8 cellular contexts compared by ENCODE assay signal in genomic region chr19:2887391-2887914, GRCh38. TPM values are rescaled to one million over a fixed set of nuclear protein-coding genes. Genes with fewer than 3 reads are reported as not detected.
DNase-seq lines count a peak whose midpoint lies in the region; ATAC-seq, FAIRE-seq and TF ChIP-seq lines count a peak whose summit lies in the region.

No MANE protein-coding gene starts in this region.

- TF ChIP-seq POLR2A in H1 (IDR thresholded peaks at IDR 0.05; ENCODE audit: control extremely low read depth in 1 of 2, low read depth in 2 of 2, low read length in 2 of 2) = no peak

- peak; percentile 37 to 49 for ATAC-seq in activated naive CD4-positive, alpha-beta T cell treated with anti-CD3 and anti-CD28 coated beads, Interleukin-2, amount 50 U/mL, for 72 hours
- no peak for ATAC-seq in HG02885 (IDR thresholded peaks at IDR 0.05; ENCODE audit: poor library complexity, unreplicated experiment)

- POLR2A ChIA-PET in H1 (lab: Charles Lee; ENCODE audit: partially characterized antibody) = interaction anchor here (0.9 to 1.2 kb wide), 5 partner anchors 15 to 135 kb away, joined by 3 to 6 read pairs (median 3); no protein-coding TSS in a partner anchor

- H3K9ac ChIP-seq in H1 (replicated peaks in 1 of 4; ENCODE audit: extremely low read depth in 1 of 4, low read depth in 3 of 4, low read length in 3 of 4) = no peak overlapping the region

- no peak overlapping the region for H3K23ac ChIP-seq in H1 (ENCODE audit: insufficient read length)

- no peak overlapping the region for H3K4ac ChIP-seq in H1 (replicated peaks; ENCODE audit: insufficient read length, low read depth, low read length)

- H4K91ac ChIP-seq in H1 (replicated peaks; ENCODE audit: insufficient read length, low read length) = no peak overlapping the region

- H2BK20ac ChIP-seq in H1 (ENCODE audit: low read length) = no peak overlapping the region

- H4K8ac ChIP-seq in H1 (ENCODE audit: extremely low read depth, insufficient read depth, low read length) = peak overlapping the region; percentile 89; the same call in 1 of the 2 replicates

- no peak overlapping the region for H2BK120ac ChIP-seq in H1 (replicated peaks; ENCODE audit: low read depth, low read length)

- H3K18ac ChIP-seq in H1 (ENCODE audit: extremely low read depth, low read length) = no peak overlapping the region

- no peaks in the 10 kb centered on the region for H4K20me1 ChIP-seq in H1 (replicated peaks in 1 of 2; ENCODE audit: control insufficient read depth in 1 of 2, insufficient read depth in 2 of 2, low read length in 2 of 2)

- no peak overlapping the region for H3K4me3 ChIP-seq in H1 (ENCODE audit: extremely low read depth in 1 of 4, insufficient read depth in 2 of 4, low read depth in 3 of 4, low read length in 4 of 4)

- H3K36me3 Mint-ChIP-seq in activated naive CD4-positive, alpha-beta T cell treated with anti-CD3 and anti-CD28 coated beads, Interleukin-2, amount 50 U/mL, for 72 hours = no peaks in the 10 kb centered on the region

- no peaks in the 10 kb centered on the region for H3K79me2 ChIP-seq in H1 (ENCODE audit: control insufficient read depth in 1 of 2, insufficient read depth in 2 of 2, low read length in 2 of 2)

- peaks cover 6 to 28% of the 10 kb centered on the region in 2 experiments; a peak in 3 of 4 replicates for H3K9me3 ChIP-seq in H1 (ENCODE audit: insufficient read depth in 2 of 2, low read depth in 1 of 2, low read length in 1 of 2)

- no peak for TF ChIP-seq EP300 in H1 (IDR thresholded peaks at IDR 0.05; ENCODE audit: borderline replicate concordance in 1 of 2, low read depth in 2 of 2, low read length in 2 of 2)

- H2BK5ac ChIP-seq in H1 (ENCODE audit: low read depth, low read length) = 0 out of 2 replicates have a peak overlapping the region, but pooled peaks have one; percentile 17

- no peaks in the 10 kb centered on the region for H3K79me1 ChIP-seq in H1 (ENCODE audit: low read depth, low read length)

- H2AFZ ChIP-seq in H1 (ENCODE audit: low read length) = peak overlapping the region; percentile 81

- peak; percentile 92 for FAIRE-seq in H1 (lab: Jason Lieb, UNC)

- H2AK5ac ChIP-seq in H1 (ENCODE audit: low read depth, low read length) = no peak overlapping the region

- no peak overlapping the region for H4K5ac ChIP-seq in H1 (ENCODE audit: insufficient read length, low read depth, low read length)

- no peaks in the 10 kb centered on the region for H3K36me3 ChIP-seq in H1 (ENCODE audit: control insufficient read depth in 2 of 4, insufficient read depth in 4 of 4, low read length in 3 of 4)

- no peak overlapping the region for H3K14ac ChIP-seq in H1 (ENCODE audit: insufficient read length)

- peak in 2 of 3 experiments; percentile 40 to 63; a peak in 3 of 4 replicates for TF ChIP-seq CTCF in H1 (IDR thresholded peaks at IDR 0.05; ENCODE audit: control extremely low read depth in 1 of 3, insufficient read depth in 1 of 3, low read depth in 1 of 3, low read length in 3 of 3)

- H2BK15ac ChIP-seq in H1 (ENCODE audit: low read length) = 0 out of 2 replicates have a peak overlapping the region, but pooled peaks have one; percentile 13

- H3K56ac ChIP-seq in H1 (replicated peaks; ENCODE audit: insufficient read length, low read depth, low read length) = no peak overlapping the region

- CTCF ChIA-PET in H1 (lab: Charles Lee; ENCODE audit: partially characterized antibody) = interaction anchor here (0.5 to 2.8 kb wide), 30 partner anchors 9 to 1140 kb away, joined by 3 to 12 read pairs (median 3); partner anchors contain the start of genes ZNF555 and ZNF57

- peak; percentile 46 to 56 for TF ChIP-seq RAD21 in H1 (IDR thresholded peaks at IDR 0.05 in 1 of 2, conservative IDR thresholded peaks at IDR 0.05 in 1 of 2; ENCODE audit: low read depth in 2 of 2, low read length in 2 of 2)

- H3K23me2 ChIP-seq in H1 (ENCODE audit: low read depth, low read length) = no peaks in the 10 kb centered on the region

- peak overlapping the region; percentile 45; the same call in 1 of the 2 replicates for H2BK12ac ChIP-seq in H1 (ENCODE audit: low read depth, low read length)

- no peaks in the 10 kb centered on the region for H3K9me3 Mint-ChIP-seq in activated naive CD4-positive, alpha-beta T cell treated with anti-CD3 and anti-CD28 coated beads, Interleukin-2, amount 50 U/mL, for 72 hours

- H3K4me2 ChIP-seq in H1 (ENCODE audit: insufficient read depth in 1 of 2, low read depth in 2 of 2, low read length in 2 of 2) = peak overlapping the region in 1 of 2 experiments; percentile 4; a peak in 1 of 4 replicates

- 47% methylated on average over 9 of the region's 9 CpGs; no CpG with 5 or more reads in 1 of the 2 experiments for WGBS in H1 (ENCODE audit: extremely low coverage in 1 of 2, insufficient coverage in 1 of 2, insufficient read length in 1 of 2, insufficient replicate concordance in 2 of 2, low coverage in 1 of 2, low lambda C conversion rate in 2 of 2, missing lambda C conversion rate in 1 of 2), 2 experiments

- DNase-seq in activated naive CD4-positive, alpha-beta T cell treated with anti-CD3 and anti-CD28 coated beads, Interleukin-2, amount 50 U/mL, for 72 hours (ENCODE audit: low spot score in 2 of 2) = no peak
- no peak for DNase-seq in activated naive CD4-positive, alpha-beta T cell treated with anti-CD3 and anti-CD28 coated beads, Interleukin-2, amount 50 U/mL, for 16 hours
- DNase-seq in M059J (ENCODE audit: low read depth) (peak; percentile 66), RPMI7951 (ENCODE audit: low read depth) (peak; percentile 77), H1 (ENCODE audit: low read depth in 1 of 2, low spot score in 2 of 2) (peak in 1 of 2 experiments; percentile 51), mesenteric fat pad (ENCODE audit: low spot score) (peak; percentile 64), posterior vena cava (ENCODE audit: low spot score) (no peak)

- H3K27ac Mint-ChIP-seq in activated naive CD4-positive, alpha-beta T cell treated with anti-CD3 and anti-CD28 coated beads, Interleukin-2, amount 50 U/mL, for 72 hours = peak overlapping the region in 1 of 2 donors; percentile 25

- H3K4me1 ChIP-seq in H1 (replicated peaks in 1 of 4; ENCODE audit: control insufficient read depth in 3 of 4, insufficient read depth in 4 of 4, low read length in 3 of 4) = no peaks in the 10 kb centered on the region

- no peak overlapping the region for H3K27ac ChIP-seq in H1 (ENCODE audit: low read depth, low read length)

- H3K27me3 ChIP-seq in H1 (replicated peaks in 1 of 4; ENCODE audit: control insufficient read depth in 3 of 4, extremely low read depth in 1 of 4, insufficient read depth in 3 of 4, low read length in 3 of 4) = no peaks in the 10 kb centered on the region

- intact Hi-C loops in posterior vena cava (cut with DNase I) = no loop called here

RNA-seq across cellular contexts. Expression of gene ZNF57, which starts 13.3 kb away (rescaled TPM):
- total RNA-seq in activated naive CD4-positive, alpha-beta T cell treated with anti-CD3 and anti-CD28 coated beads, Interleukin-2, amount 50 U/mL, for 72 hours = 1 to 10 TPM; 3.9 to 5.2 TPM
- total RNA-seq in M059J (2014; rRNA removed; shearing (Covaris generic)) = 5.0 and 8.4 TPM in 2 replicates
- total RNA-seq in RPMI7951 (2014; rRNA removed; shearing (Covaris generic)) = 4.9 and 5.0 TPM in 2 replicates
- total RNA-seq in H1 (2021; fragmentation: NEBNext Ultra II Directional; extraction: Animal tissue kit (Norgen Biotek cat#: 25700)) = 8.9 and 9.4 TPM in 2 replicates
- polyA plus RNA-seq in H1 (2011; rRNA removed) = 3.5 and 4.9 TPM in 2 replicates
- 6.3 TPM for polyA plus RNA-seq in H1 (2011; cell fraction: cytosol; rRNA removed)
- 5.0 TPM for polyA plus RNA-seq in H1 (2011; cell fraction: nucleus; rRNA removed)
- 6.5 to 7.0 TPM (median 6.9 TPM) in 4 replicates for polyA plus RNA-seq in H1 (2012, experiment 1 of 2)
- polyA plus RNA-seq in H1 (2012, experiment 2 of 2) = 1.00 TPM
- 7.8 TPM for polyA plus RNA-seq in H1 (2013, experiment 1 of 2)
- polyA plus RNA-seq in H1 (2013, experiment 2 of 2) = 7.5 TPM
- polyA minus RNA-seq in H1 (2011; rRNA and poly(A)+ RNA removed) = 17.3 and 23.6 TPM in 2 replicates
- polyA minus RNA-seq in H1 (2011; cell fraction: cytosol; rRNA and poly(A)+ RNA removed) = 9.7 TPM
- 8.4 TPM for polyA minus RNA-seq in H1 (2011; cell fraction: nucleus; rRNA and poly(A)+ RNA removed)
- total RNA-seq in mesenteric fat pad (1.6 TPM), posterior vena cava (1 to 10 TPM; 2.4 to 3.0 TPM)

RNA-seq across cellular contexts. Expression of gene ZNF556, which starts 20.3 kb away (rescaled TPM):
- total RNA-seq in activated naive CD4-positive, alpha-beta T cell treated with anti-CD3 and anti-CD28 coated beads, Interleukin-2, amount 50 U/mL, for 72 hours = under 1 TPM in 1 of 2 donors, not detected in 1; 0.30 TPM
- total RNA-seq in M059J (2014; rRNA removed; shearing (Covaris generic)) = 0.52 TPM in 1 of 2 replicates, not detected in the other
- total RNA-seq in RPMI7951 (2014; rRNA removed; shearing (Covaris generic)) = 0.68 and 1.7 TPM in 2 replicates
- total RNA-seq in H1 (2021; fragmentation: NEBNext Ultra II Directional; extraction: Animal tissue kit (Norgen Biotek cat#: 25700)) = not detected in 2 replicates
- not detected in 2 replicates for polyA plus RNA-seq in H1 (2011; rRNA removed)
- not detected for polyA plus RNA-seq in H1 (2011; cell fraction: cytosol; rRNA removed)
- not detected for polyA plus RNA-seq in H1 (2011; cell fraction: nucleus; rRNA removed)
- polyA plus RNA-seq in H1 (2012, experiment 1 of 2) = not detected in 4 replicates
- polyA plus RNA-seq in H1 (2012, experiment 2 of 2) = not detected
- polyA plus RNA-seq in H1 (2013, experiment 1 of 2) = not detected
- polyA plus RNA-seq in H1 (2013, experiment 2 of 2) = not detected
- polyA minus RNA-seq in H1 (2011; rRNA and poly(A)+ RNA removed) = not detected in 2 replicates
- not detected for polyA minus RNA-seq in H1 (2011; cell fraction: cytosol; rRNA and poly(A)+ RNA removed)
- not detected for polyA minus RNA-seq in H1 (2011; cell fraction: nucleus; rRNA and poly(A)+ RNA removed)
- total RNA-seq in mesenteric fat pad (not detected), posterior vena cava (under 1 TPM in 1 of 2 donors, not detected in 1; 0.14 TPM)

RNA-seq across cellular contexts. Expression of gene ZNF555, which starts 46.2 kb away (rescaled TPM):
- 1 to 10 TPM; 1.3 to 2.8 TPM for total RNA-seq in activated naive CD4-positive, alpha-beta T cell treated with anti-CD3 and anti-CD28 coated beads, Interleukin-2, amount 50 U/mL, for 72 hours
- 8.3 and 8.7 TPM in 2 replicates for total RNA-seq in M059J (2014; rRNA removed; shearing (Covaris generic))
- 6.8 and 7.3 TPM in 2 replicates for total RNA-seq in RPMI7951 (2014; rRNA removed; shearing (Covaris generic))
- total RNA-seq in H1 (2021; fragmentation: NEBNext Ultra II Directional; extraction: Animal tissue kit (Norgen Biotek cat#: 25700)) = 5.4 and 5.7 TPM in 2 replicates
- 1.1 and 1.6 TPM in 2 replicates for polyA plus RNA-seq in H1 (2011; rRNA removed)
- polyA plus RNA-seq in H1 (2011; cell fraction: cytosol; rRNA removed) = 1.9 TPM
- polyA plus RNA-seq in H1 (2011; cell fraction: nucleus; rRNA removed) = 1.7 TPM
- 2.7 to 3.0 TPM (median 2.9 TPM) in 4 replicates for polyA plus RNA-seq in H1 (2012, experiment 1 of 2)
- 0.14 TPM for polyA plus RNA-seq in H1 (2012, experiment 2 of 2)
- polyA plus RNA-seq in H1 (2013, experiment 1 of 2) = 2.6 TPM
- polyA plus RNA-seq in H1 (2013, experiment 2 of 2) = 2.6 TPM
- polyA minus RNA-seq in H1 (2011; rRNA and poly(A)+ RNA removed) = 9.4 and 14.0 TPM in 2 replicates
- 5.9 TPM for polyA minus RNA-seq in H1 (2011; cell fraction: cytosol; rRNA and poly(A)+ RNA removed)
- polyA minus RNA-seq in H1 (2011; cell fraction: nucleus; rRNA and poly(A)+ RNA removed) = 8.4 TPM
- total RNA-seq in mesenteric fat pad (4.1 TPM), posterior vena cava (1 to 10 TPM; 5.1 to 8.0 TPM)

RNA-seq across cellular contexts. Expression of gene ZNF77, which starts 57.3 kb away (rescaled TPM):
- total RNA-seq in activated naive CD4-positive, alpha-beta T cell treated with anti-CD3 and anti-CD28 coated beads, Interleukin-2, amount 50 U/mL, for 72 hours = 10 to 100 TPM in 1 of 2 donors, 1 to 10 TPM in 1; 3.7 to 11.2 TPM
- 4.9 and 7.6 TPM in 2 replicates for total RNA-seq in M059J (2014; rRNA removed; shearing (Covaris generic))
- 9.1 and 12.0 TPM in 2 replicates for total RNA-seq in RPMI7951 (2014; rRNA removed; shearing (Covaris generic))
- 3.7 and 4.7 TPM in 2 replicates for total RNA-seq in H1 (2021; fragmentation: NEBNext Ultra II Directional; extraction: Animal tissue kit (Norgen Biotek cat#: 25700))
- polyA plus RNA-seq in H1 (2011; rRNA removed) = 2.3 and 2.9 TPM in 2 replicates
- polyA plus RNA-seq in H1 (2011; cell fraction: cytosol; rRNA removed) = 4.4 TPM
- 2.8 TPM for polyA plus RNA-seq in H1 (2011; cell fraction: nucleus; rRNA removed)
- 3.6 to 4.5 TPM (median 4.0 TPM) in 4 replicates for polyA plus RNA-seq in H1 (2012, experiment 1 of 2)
- 0.59 TPM for polyA plus RNA-seq in H1 (2012, experiment 2 of 2)
- 2.5 TPM for polyA plus RNA-seq in H1 (2013, experiment 1 of 2)
- polyA plus RNA-seq in H1 (2013, experiment 2 of 2) = 2.9 TPM
- 9.3 and 9.9 TPM in 2 replicates for polyA minus RNA-seq in H1 (2011; rRNA and poly(A)+ RNA removed)
- 3.3 TPM for polyA minus RNA-seq in H1 (2011; cell fraction: cytosol; rRNA and poly(A)+ RNA removed)
- polyA minus RNA-seq in H1 (2011; cell fraction: nucleus; rRNA and poly(A)+ RNA removed) = 5.5 TPM
- total RNA-seq in mesenteric fat pad (3.1 TPM), posterior vena cava (1 to 10 TPM; 2.4 to 4.0 TPM)

Comparison
In these comparisons a context has a peak if more than half of its experiments do, and no peak if none do; other contexts are left out.
1. DNase-seq: peak in M059J (single experiment), RPMI7951 (single experiment) and mesenteric fat pad (single experiment); none in activated naive CD4-positive, alpha-beta T cell treated with anti-CD3 and anti-CD28 coated beads, Interleukin-2, amount 50 U/mL, for 72 hours (0 of 2), activated naive CD4-positive, alpha-beta T cell treated with anti-CD3 and anti-CD28 coated beads, Interleukin-2, amount 50 U/mL, for 16 hours (single experiment) and posterior vena cava (single experiment).